15 cellular contexts compared by ENCODE assay signal in the genomic region with DNA sequence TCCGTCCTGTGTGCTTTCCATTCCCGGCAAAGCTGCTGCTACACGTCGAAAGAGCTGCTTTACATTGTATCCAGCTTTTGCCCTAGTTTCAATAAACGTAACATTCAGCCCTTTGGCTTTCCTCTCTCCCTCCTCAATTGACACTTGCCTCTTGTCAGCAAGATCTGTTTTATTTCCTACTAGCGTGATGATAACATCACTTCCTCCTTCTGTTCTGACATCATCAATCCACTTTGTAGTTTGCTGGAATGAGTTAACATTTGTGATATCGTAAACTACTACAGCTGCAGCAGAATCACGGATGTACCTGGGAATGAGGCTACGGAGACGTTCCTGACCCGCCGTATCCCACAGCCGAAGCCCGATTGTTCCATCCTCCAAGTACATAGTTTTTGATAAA. TPM values are rescaled to one million over a fixed set of nuclear protein-coding genes. Genes with fewer than 3 reads are reported as not detected.
DNase-seq lines count a peak whose midpoint lies in the region; ATAC-seq, FAIRE-seq and TF ChIP-seq lines count a peak whose summit lies in the region.
"Not testable (repeated sequence)": the region's sequence is repeated elsewhere in the genome, so short reads cannot be mapped to it uniquely, and the experiment has no call there.
"Had no signal": no experiment of that assay in that cellular context is flagged by ENCODE, and none has a peak within 500 bp of the region (broad histone marks: within the 10 kb centered on the region; RNA-seq: fewer than 3 reads in every experiment).

No MANE protein-coding gene starts in this region.

- intact Hi-C loops in CD4-positive, alpha-beta T cell (cut with DNase I, micrococcal nuclease); K562 (cut with micrococcal nuclease); Right ventricle myocardium superior (cut with DNase I); mucosa of descending colon (cut with DNase I, micrococcal nuclease): not testable (repeated sequence)

- FAIRE-seq in K562 (lab: Jason Lieb, UNC), result not testable (repeated sequence)

- POLR2A ChIA-PET in CD4-positive, alpha-beta T cell (lab: Charles Lee); activated CD4-positive, alpha-beta memory T cell treated with anti-CD3 and anti-CD28 coated beads, Interleukin-2, amount 10 ng/mL, durations not matched to agents 7 days and 5 days (lab: Charles Lee); K562 (lab: Yijun Ruan, JAX): not testable (repeated sequence)

- not testable (repeated sequence) for H3K9me3 ChIP-seq in CD4-positive, alpha-beta T cell (ENCODE audit: control insufficient read depth, low read length); K562 (replicated peaks; ENCODE audit: control insufficient read depth, insufficient read depth, low read depth, low read length); mucosa of descending colon

- not testable (repeated sequence) for H3K27ac Mint-ChIP-seq in CD4-positive, alpha-beta T cell; activated CD4-positive, alpha-beta memory T cell treated with anti-CD3 and anti-CD28 coated beads, Interleukin-2, amount 10 ng/mL, durations not matched to agents 7 days and 5 days

- TF ChIP-seq POLR2A in K562 (conservative IDR thresholded peaks at IDR 0.05), result not testable (repeated sequence)

- not testable (repeated sequence) for H2AFZ ChIP-seq in K562 (ENCODE audit: low read depth, low read length)

- not testable (repeated sequence) for TF ChIP-seq EP300 in K562 (IDR thresholded peaks at IDR 0.05; ENCODE audit: low read length)

- not testable (repeated sequence) for BruUV-seq in K562 (replicated peaks; lab: Mats Ljungman, UMichigan)

- H3K4me3 Mint-ChIP-seq in CD4-positive, alpha-beta T cell, result peak overlapping the region; percentile 25
- peak overlapping the region; percentile 12 for H3K4me3 Mint-ChIP-seq in activated CD4-positive, alpha-beta memory T cell treated with anti-CD3 and anti-CD28 coated beads, Interleukin-2, amount 10 ng/mL, durations not matched to agents 7 days and 5 days

- not testable (repeated sequence) for TF ChIP-seq CTCF in CD4-positive, alpha-beta T cell (IDR thresholded peaks at IDR 0.05); K562 (IDR thresholded peaks at IDR 0.05 in 2 of 3, conservative IDR thresholded peaks at IDR 0.05 in 1 of 3; ENCODE audit: insufficient read depth in 2 of 3, low read depth in 1 of 3, low read length in 3 of 3); mucosa of descending colon (IDR thresholded peaks at IDR 0.05); retinal pigment epithelial cell (conservative IDR thresholded peaks at IDR 0.05; ENCODE audit: low read depth, low read length)

- not testable (repeated sequence) for H3K79me2 ChIP-seq in K562 (ENCODE audit: control insufficient read depth, insufficient read depth, low read length)

- DNase-seq in CD4-positive, alpha-beta T cell; activated CD4-positive, alpha-beta memory T cell treated with anti-CD3 and anti-CD28 coated beads, Interleukin-2, amount 10 ng/mL, durations not matched to agents 7 days and 5 days; K562 (ENCODE audit: extremely low read depth in 1 of 4, low spot score in 3 of 4); Right ventricle myocardium superior; mucosa of descending colon; retinal pigment epithelial cell (ENCODE audit: low read depth): not testable (repeated sequence)
- DNase-seq in NCI-H510A (lab: John Stamatoyannopoulos, UW), result peak; percentile 2

- not testable (repeated sequence) for H3K9me3 Mint-ChIP-seq in CD4-positive, alpha-beta T cell; activated CD4-positive, alpha-beta memory T cell treated with anti-CD3 and anti-CD28 coated beads, Interleukin-2, amount 10 ng/mL, durations not matched to agents 7 days and 5 days

- H3K9ac ChIP-seq in K562 (ENCODE audit: insufficient read depth in 1 of 2, low read depth in 2 of 2, low read length in 2 of 2), result not testable (repeated sequence)

- H3K27me3 Mint-ChIP-seq in CD4-positive, alpha-beta T cell, result peaks cover 75% of the 10 kb centered on the region
- H3K27me3 Mint-ChIP-seq in activated CD4-positive, alpha-beta memory T cell treated with anti-CD3 and anti-CD28 coated beads, Interleukin-2, amount 10 ng/mL, durations not matched to agents 7 days and 5 days, result peaks cover 44% of the 10 kb centered on the region

- H3K4me3 ChIP-seq in K562, mucosa of descending colon: not testable (repeated sequence)
- H3K4me3 ChIP-seq in retinal pigment epithelial cell (ENCODE audit: low read length), result peak overlapping the region; percentile 5

- not testable (repeated sequence) for TF ChIP-seq RAD21 in K562 (CRISPR knock-in tag; conservative IDR thresholded peaks at IDR 0.05 in 1 of 2, IDR thresholded peaks at IDR 0.05 in 1 of 2)

- not testable (repeated sequence) for ATAC-seq in CD4-positive, alpha-beta T cell (ENCODE audit: poor library complexity); K562
- ATAC-seq in HG03432 (IDR thresholded peaks at IDR 0.05; ENCODE audit: unreplicated experiment) (peak; percentile 32), Right ventricle myocardium superior (ENCODE audit: poor library complexity) (peak; percentile 18), mucosa of descending colon (peak; percentile 85)

- H3K4me2 ChIP-seq in K562 (ENCODE audit: insufficient read depth, low read length), result not testable (repeated sequence)

- in situ Hi-C loops in K562 (cut with MboI), result loop anchor here (5.0 kb wide), 1 partner anchor 1381 kb away; no protein-coding TSS in a partner anchor

- not testable (repeated sequence) for H3K9me1 ChIP-seq in K562 (ENCODE audit: control insufficient read depth, insufficient read depth, low read length)

- H4K20me1 ChIP-seq in K562 (replicated peaks; ENCODE audit: control insufficient read depth, insufficient read depth, low read length), result not testable (repeated sequence)

- not testable (repeated sequence) for H3K36me3 ChIP-seq in K562 (ENCODE audit: control insufficient read depth, insufficient read depth, low read length); mucosa of descending colon (ENCODE audit: low read depth)

- not testable (repeated sequence) for H3K4me1 Mint-ChIP-seq in CD4-positive, alpha-beta T cell (ENCODE audit: low read depth); activated CD4-positive, alpha-beta memory T cell treated with anti-CD3 and anti-CD28 coated beads, Interleukin-2, amount 10 ng/mL, durations not matched to agents 7 days and 5 days

- not testable (repeated sequence) for H3K36me3 Mint-ChIP-seq in CD4-positive, alpha-beta T cell (ENCODE audit: low read depth); activated CD4-positive, alpha-beta memory T cell treated with anti-CD3 and anti-CD28 coated beads, Interleukin-2, amount 10 ng/mL, durations not matched to agents 7 days and 5 days (ENCODE audit: low read depth)

- CTCF ChIA-PET in CD4-positive, alpha-beta T cell (lab: Charles Lee); activated CD4-positive, alpha-beta memory T cell treated with anti-CD3 and anti-CD28 coated beads, Interleukin-2, amount 10 ng/mL, durations not matched to agents 7 days and 5 days (lab: Charles Lee); K562 (lab: Yijun Ruan, JAX; ENCODE audit: low intra/inter-chr PET ratio): not testable (repeated sequence)

- not testable (repeated sequence) for H3K27ac ChIP-seq in CD4-positive, alpha-beta T cell (ENCODE audit: low read depth, low read length); K562 (ENCODE audit: extremely low read depth, low read depth, low read length)

- H3K4me1 ChIP-seq in K562 (replicated peaks in 1 of 2; ENCODE audit: control insufficient read depth in 2 of 2, insufficient read depth in 2 of 2, low read length in 2 of 2); mucosa of descending colon (ENCODE audit: low read depth): not testable (repeated sequence)

- peaks cover 12% of the 10 kb centered on the region for H3K27me3 ChIP-seq in CD4-positive, alpha-beta T cell (ENCODE audit: control insufficient read depth, insufficient read depth, low read length)
- H3K27me3 ChIP-seq in K562 (ENCODE audit: control insufficient read depth in 2 of 2, insufficient read depth in 2 of 2, low read length in 2 of 2), result peaks cover 8 to 16% of the 10 kb centered on the region in 2 experiments; a peak in 4 of 5 replicates

- 0% methylated on average over 2 of the region's 14 CpGs for WGBS in K562 (ENCODE audit: insufficient coverage, low coverage, missing lambda C conversion rate)

TF ChIP-seq in K562, 482 proteins besides CTCF, POLR2A, EP300 and RAD21:
- TF ChIP-seq CREM (IDR thresholded peaks at IDR 0.05; ENCODE audit: low read depth), result peak; percentile 31; the same call in 1 of the 2 replicates
TF ChIP-seq in K562: peak in this region for 1; not testable (repeated sequence) for 481.

RNA-seq across cellular contexts. Expression of gene RAB6D, which starts 0.8 kb away (rescaled TPM):
- total RNA-seq in CD4-positive, alpha-beta T cell, result not detected
- under 1 TPM in 1 of 2 experiments, not detected in 1; 0.18 TPM for total RNA-seq in activated CD4-positive, alpha-beta memory T cell treated with anti-CD3 and anti-CD28 coated beads, Interleukin-2, amount 10 ng/mL, durations not matched to agents 7 days and 5 days
- not detected in 2 replicates for total RNA-seq in K562 (2011; cell fraction: chromatin; rRNA removed; ENCODE audit: low replicate concordance)
- total RNA-seq in K562 (2011; cell fraction: nucleolus; rRNA removed), result not detected in 2 replicates
- total RNA-seq in K562 (2011; cell fraction: nucleoplasm; rRNA removed), result not detected in 2 replicates
- total RNA-seq in K562 (2014; rRNA removed), result not detected in 2 replicates
- 0.04 TPM in 1 of 2 replicates, not detected in the other for total RNA-seq in K562 (2014; rRNA removed; fragmentation: Illumina TruSeq; extraction: Trizol)
- total RNA-seq in K562 (2015; rRNA removed; fragmentation: Illumina TruSeq; extraction: Trizol), result not detected in 2 replicates
- not detected in 2 replicates for total RNA-seq in K562 (2021)
- 0.03 TPM in 2 replicates for polyA plus RNA-seq in K562 (2011; rRNA removed)
- not detected in 2 replicates for polyA plus RNA-seq in K562 (2011; cell fraction: cytosol; rRNA removed)
- not detected in 2 replicates for polyA plus RNA-seq in K562 (2011; cell fraction: nucleus; rRNA removed)
- 0.03 TPM in 2 replicates for polyA plus RNA-seq in K562 (2012)
- 0.03 TPM in 1 of 2 replicates, not detected in the other for polyA plus RNA-seq in K562 (2014; fragmentation: Illumina TruSeq; extraction: Trizol)
- polyA plus RNA-seq in K562 (2014; fragmentation: Nextera tagmentation; extraction: Ambion mirVana), result under 1 TPM in 1 of 2 experiments, not detected in 1; 0.01 TPM
- polyA plus RNA-seq in K562 (2014; rRNA removed), result not detected in 2 replicates
- 0.11 and 0.12 TPM in 2 replicates for polyA minus RNA-seq in K562 (2011; rRNA and poly(A)+ RNA removed)
- not detected in 2 replicates for polyA minus RNA-seq in K562 (2011; cell fraction: cytosol; rRNA and poly(A)+ RNA removed)
- not detected in 2 replicates for polyA minus RNA-seq in K562 (2011; cell fraction: nucleus; rRNA and poly(A)+ RNA removed)
- not detected for total RNA-seq in Right ventricle myocardium superior
- 1 to 10 TPM; 1.0 to 4.3 (median 1.8) TPM for total RNA-seq in mucosa of descending colon
- total RNA-seq: ascending aorta, left lung, PC-9, psoas muscle, skeletal muscle tissue, T-cell had no signal
- polyA plus RNA-seq: heart left ventricle had no signal
